In genomic region chr7:30674420-30674819, GRCh38 we compare ENCODE assay signal across 1 cellular context.
TF ChIP-seq lines count a peak whose summit lies in the region.

No MANE protein-coding gene starts in this region.

TF ChIP-seq in HEK293, 187 proteins besides CTCF, POLR2A, EP300 and RAD21 (continued from another document):
- no peak for TF ChIP-seq ZBTB44 (tag by site-specific recombination; IDR thresholded peaks at IDR 0.05)
